In the genomic region with DNA sequence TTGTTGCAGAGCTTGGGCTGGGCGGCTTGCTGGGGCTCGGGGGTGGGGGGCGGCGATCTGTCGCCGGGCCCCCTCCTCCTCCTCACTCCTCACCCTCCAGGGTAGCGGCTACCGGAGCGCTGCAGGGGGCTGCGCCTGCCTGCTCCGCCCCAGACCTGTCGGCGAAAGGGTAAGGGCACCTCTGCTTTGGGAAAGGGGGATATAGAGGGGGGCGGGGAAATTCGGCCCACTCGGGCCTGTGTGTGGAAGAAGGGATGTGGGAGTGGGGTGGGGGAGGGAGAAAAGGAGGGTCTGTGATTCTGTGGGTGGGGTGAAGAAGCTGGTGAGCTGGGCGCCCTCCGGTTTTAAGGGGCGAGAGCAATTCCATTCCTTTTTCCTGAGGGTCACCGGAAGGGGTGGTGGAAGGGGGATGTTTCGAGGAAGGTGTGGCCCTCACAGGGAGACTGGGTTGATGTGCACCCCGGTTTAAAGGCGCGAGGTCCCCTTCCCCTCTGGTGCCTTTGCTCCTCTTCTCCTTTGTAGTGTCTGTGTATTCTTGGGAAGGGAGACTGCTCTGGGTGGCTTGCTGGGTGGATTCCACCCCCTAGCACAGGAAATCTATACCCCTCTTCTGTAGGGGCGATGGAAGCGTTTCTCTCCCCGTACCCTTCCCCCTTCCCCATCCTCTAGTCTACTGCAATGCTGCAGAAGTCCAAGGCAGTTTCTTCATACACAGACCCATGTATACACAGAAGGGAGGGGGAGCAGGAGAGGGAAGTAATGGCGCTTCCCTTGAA, we compare ENCODE assay signal across 8 cellular contexts. TPM values are rescaled to one million over a fixed set of nuclear protein-coding genes. Genes with fewer than 3 reads are reported as not detected.
DNase-seq lines count a peak whose midpoint lies in the region; ATAC-seq, FAIRE-seq and TF ChIP-seq lines count a peak whose summit lies in the region.

No MANE protein-coding gene starts in this region.

- FAIRE-seq in pancreas (lab: Jason Lieb, UNC): no peak

- H3K36me3 ChIP-seq in DOHH2 (ENCODE audit: control insufficient read depth, low read length): peaks cover 19% of the 10 kb centered on the region
- H3K36me3 ChIP-seq in H7 (replicated peaks; ENCODE audit: control insufficient read depth, insufficient read depth, low read length): no peaks in the 10 kb centered on the region
- peaks cover 0 to 1% (median 0%) of the 10 kb centered on the region in 9 donors for H3K36me3 ChIP-seq in heart left ventricle
- H3K36me3 ChIP-seq in pancreas: no peaks in the 10 kb centered on the region

- H3K4me2 ChIP-seq in DOHH2 (ENCODE audit: low read length): peak overlapping the region; percentile 71

- H3K4me1 ChIP-seq in DOHH2 (ENCODE audit: control insufficient read depth, low read length) (peaks cover 48% of the 10 kb centered on the region), heart left ventricle (peaks cover 7 to 46% (median 30%) of the 10 kb centered on the region in 12 donors), pancreas (peaks cover 4 to 22% (median 20%) of the 10 kb centered on the region in 3 donors)

- peak overlapping the region; percentile 55 for H3K27ac ChIP-seq in DOHH2 (ENCODE audit: low read depth, low read length)
- H3K27ac ChIP-seq in heart left ventricle: peak overlapping the region; percentile 91 to 99 (median 98)
- peak overlapping the region; percentile 85 to 95 (median 92) for H3K27ac ChIP-seq in pancreas

- peak overlapping the region; percentile 85 for H3K4me3 ChIP-seq in DOHH2 (ENCODE audit: low read length)
- H3K4me3 ChIP-seq in H7 (ENCODE audit: insufficient read depth, low read depth, low read length): peak overlapping the region; percentile 98
- H3K4me3 ChIP-seq in heart left ventricle: peak overlapping the region; percentile 68 to 100 (median 94)
- H3K4me3 ChIP-seq in pancreas: peak overlapping the region; percentile 89 to 96 (median 90)

- H3F3A ChIP-seq in DOHH2 (ENCODE audit: control insufficient read depth, insufficient read depth): no peaks in the 10 kb centered on the region

- H3K9me3 ChIP-seq in DOHH2 (ENCODE audit: control insufficient read depth, insufficient read depth, low read length) (no peaks in the 10 kb centered on the region), heart left ventricle (no peaks in the 10 kb centered on the region), pancreas (no peaks in the 10 kb centered on the region)

- TF ChIP-seq CTCF in DOHH2 (IDR thresholded peaks at IDR 0.05; ENCODE audit: low read depth, low read length, poor library complexity, severe bottlenecking): no peak
- no peak for TF ChIP-seq CTCF in heart left ventricle (IDR thresholded peaks at IDR 0.05)
- no peak for TF ChIP-seq CTCF in pancreas (IDR thresholded peaks at IDR 0.05)

- no peaks in the 10 kb centered on the region for H4K20me1 ChIP-seq in DOHH2 (ENCODE audit: control insufficient read depth, insufficient read depth, low read depth, low read length)

- no peaks in the 10 kb centered on the region for H3K27me3 ChIP-seq in DOHH2 (ENCODE audit: control insufficient read depth, low read length)
- H3K27me3 ChIP-seq in H7 (ENCODE audit: control insufficient read depth, insufficient read depth, low read length): no peaks in the 10 kb centered on the region
- no peaks in the 10 kb centered on the region for H3K27me3 ChIP-seq in heart left ventricle
- no peaks in the 10 kb centered on the region for H3K27me3 ChIP-seq in pancreas

- WGBS in heart left ventricle, 4 donors: 0 to 1% (median 1%) methylated on average over 15 to 27 of the region's 28 CpGs
- 0 to 1% methylated on average over 21 to 22 of the region's 28 CpGs for WGBS in pancreas, 2 donors

- intact Hi-C loops in heart left ventricle (cut with DNase I) (loop anchor here in 1 of 10 donors (10.0 kb wide), 1 partner anchor 74 kb away; no protein-coding TSS in a partner anchor), pancreas (cut with DNase I) (no loop called here)

- ATAC-seq in heart left ventricle (peak in 3 of 4 donors; percentile 7 to 41 (median 37)), pancreas (peak; percentile 29 to 47 (median 41)), HG02970 (IDR thresholded peaks at IDR 0.05; ENCODE audit: low FRiP score, unreplicated experiment) (no peak)

- no peak for TF ChIP-seq POLR2A in heart left ventricle (IDR thresholded peaks at IDR 0.05)

- DNase-seq in H7: peak; percentile 80
- DNase-seq in NCI-H748 (lab: John Stamatoyannopoulos, UW; ENCODE audit: unreplicated experiment): peak; percentile 64
- DNase-seq in activated effector memory CD4-positive, alpha-beta T cell treated with anti-CD3 and anti-CD28 coated beads, Interleukin-2, amount 50 U/mL, for 16 hours: peak; percentile 65
- DNase-seq in heart left ventricle: peak in 3 of 5 donors; percentile 14 to 67 (median 17)
- DNase-seq in pancreas: peak; percentile 20 to 66 (median 40)
- no peak for DNase-seq in amniotic stem cell (lab: John Stamatoyannopoulos, UW)

- H3K9me2 ChIP-seq in DOHH2 (replicated peaks; ENCODE audit: control insufficient read depth, low read length): no peaks in the 10 kb centered on the region

- H3K79me2 ChIP-seq in DOHH2 (ENCODE audit: control insufficient read depth, low read length): peaks cover 74% of the 10 kb centered on the region

RNA-seq across cellular contexts. Expression of a gene that starts 0.9 kb away (rescaled TPM):
- total RNA-seq in H7 (2014; rRNA removed; shearing (Covaris generic)): 27.4 and 51.0 TPM in 2 replicates
- total RNA-seq in heart left ventricle (10 to 100 TPM; 41.7 to 81.2 (median 62.9) TPM), pancreas (10 to 100 TPM; 15.6 to 31.8 (median 18.5) TPM)
- polyA plus RNA-seq in heart left ventricle (10 to 100 TPM in 1 of 2 donors, 1 to 10 TPM in 1; 9.2 to 17.4 TPM), pancreas (1 to 10 TPM; 5.4 to 6.6 TPM)
